Comparison of ENCODE assay signal across 17 cellular contexts in genomic region chr22:34427841-34428240, GRCh38.
DNase-seq lines count a peak whose midpoint lies in the region; ATAC-seq, FAIRE-seq and TF ChIP-seq lines count a peak whose summit lies in the region.
"Had no signal": no experiment of that assay in that cellular context is flagged by ENCODE, and none has a peak within 500 bp of the region (broad histone marks: within the 10 kb centered on the region; RNA-seq: fewer than 3 reads in every experiment).

No MANE protein-coding gene starts in this region.

- ATAC-seq in HepG2: no peak
- ATAC-seq in right lobe of liver: no peak
- no peak for ATAC-seq in GM12878
- ATAC-seq in esophagus mucosa: peak; percentile 94
- no peak for ATAC-seq in HG03442 (IDR thresholded peaks at IDR 0.05; ENCODE audit: unreplicated experiment)
- ATAC-seq: CD8-positive, alpha-beta T cell had no signal

- H3K79me2 ChIP-seq in HepG2 (ENCODE audit: insufficient read depth, low read length): no peaks in the 10 kb centered on the region
- no peaks in the 10 kb centered on the region for H3K79me2 ChIP-seq in GM12878 (ENCODE audit: control insufficient read depth, insufficient read depth, low read length)

- H2AFZ ChIP-seq in HepG2 (ENCODE audit: low read length) (no peak overlapping the region), GM12878 (ENCODE audit: control insufficient read depth, low read depth, low read length) (no peak overlapping the region)
- H2AFZ ChIP-seq: GM23248 had no signal

- H3K9me3 ChIP-seq in HepG2 (ENCODE audit: low read length): no peaks in the 10 kb centered on the region
- H3K9me3 ChIP-seq in right lobe of liver: no peaks in the 10 kb centered on the region
- no peaks in the 10 kb centered on the region; the same call in 2 of the 3 replicates for H3K9me3 ChIP-seq in GM12878 (replicated peaks; ENCODE audit: control insufficient read depth, insufficient read depth, low read length)

- TF ChIP-seq RAD21 in HepG2 (CRISPR knock-in tag; IDR thresholded peaks at IDR 0.05) (no peak), GM12878 (IDR thresholded peaks at IDR 0.05; ENCODE audit: insufficient read depth, low read depth, low read length) (no peak)

- intact Hi-C loops in HepG2 (cut with micrococcal nuclease; ENCODE audit: unreplicated experiment) (no loop called here), right lobe of liver (cut with DNase I) (no loop called here), GM12878 (cut with micrococcal nuclease; ENCODE audit: unreplicated experiment) (no loop called here)

- H3K4me2 ChIP-seq in HepG2 (ENCODE audit: low read depth, low read length) (no peak overlapping the region), GM12878 (ENCODE audit: control insufficient read depth, insufficient read depth) (no peak overlapping the region)

- H3K36me3 ChIP-seq in HepG2 (replicated peaks in 1 of 2; ENCODE audit: control insufficient read depth in 1 of 2, insufficient read depth in 2 of 2, low read length in 2 of 2) (no peaks in the 10 kb centered on the region), right lobe of liver (no peaks in the 10 kb centered on the region), GM12878 (ENCODE audit: control insufficient read depth in 2 of 2, insufficient read depth in 2 of 2, low read length in 1 of 2) (no peaks in the 10 kb centered on the region)

- no peaks in the 10 kb centered on the region for H4K20me1 ChIP-seq in HepG2 (ENCODE audit: insufficient read depth, low read length)
- no peaks in the 10 kb centered on the region for H4K20me1 ChIP-seq in GM12878 (ENCODE audit: control insufficient read depth, insufficient read depth)

- CTCF ChIA-PET in HepG2 (lab: Yijun Ruan, JAX; ENCODE audit: low intra/inter-chr PET ratio, low total read pairs): no interaction called here
- CTCF ChIA-PET in GM12878 (lab: Yijun Ruan, JAX): no interaction called here

- H3K27ac ChIP-seq in HepG2 (ENCODE audit: extremely low read length, insufficient read depth, low read length) (no peak overlapping the region), right lobe of liver (no peak overlapping the region), GM12878 (ENCODE audit: control insufficient read depth, insufficient read depth) (no peak overlapping the region)
- H3K27ac ChIP-seq: GM23248 had no signal

- H3K4me1 ChIP-seq in HepG2 (ENCODE audit: insufficient read depth, low read length): no peaks in the 10 kb centered on the region
- no peaks in the 10 kb centered on the region for H3K4me1 ChIP-seq in right lobe of liver
- no peaks in the 10 kb centered on the region for H3K4me1 ChIP-seq in GM12878 (ENCODE audit: control insufficient read depth, insufficient read depth, low read length)

- no peak for TF ChIP-seq POLR2A in HepG2 (IDR thresholded peaks at IDR 0.05; ENCODE audit: insufficient read depth in 1 of 2, low read depth in 2 of 2, low read length in 2 of 2)
- no peak for TF ChIP-seq POLR2A in right lobe of liver (IDR thresholded peaks at IDR 0.05)
- no peak for TF ChIP-seq POLR2A in GM12878 (IDR thresholded peaks at IDR 0.05; ENCODE audit: low read depth, low read length)

- no peaks in the 10 kb centered on the region for H3K27me3 ChIP-seq in HepG2 (ENCODE audit: control insufficient read depth in 1 of 2, insufficient read depth in 2 of 2, low read length in 2 of 2)
- no peaks in the 10 kb centered on the region for H3K27me3 ChIP-seq in right lobe of liver
- H3K27me3 ChIP-seq in GM12878 (replicated peaks in 1 of 2; ENCODE audit: control insufficient read depth in 2 of 2, insufficient read depth in 2 of 2, low read length in 1 of 2): no peaks in the 10 kb centered on the region

- FAIRE-seq in HepG2 (lab: Jason Lieb, UNC): no peak
- FAIRE-seq in GM12878 (lab: Jason Lieb, UNC): no peak
- FAIRE-seq: D721Med, GM18507 had no signal

- H3K4me3 ChIP-seq in HepG2 (replicated peaks in 1 of 3; ENCODE audit: insufficient read depth in 1 of 3, low read depth in 2 of 3, low read length in 3 of 3): no peak overlapping the region
- H3K4me3 ChIP-seq in right lobe of liver: no peak overlapping the region
- no peak overlapping the region for H3K4me3 ChIP-seq in GM12878
- H3K4me3 ChIP-seq: GM23248 had no signal

- WGBS in HepG2 (ENCODE audit: low lambda C conversion rate): 0% methylated on average over 1 of the region's 1 CpG
- 20% methylated on average over 1 of the region's 1 CpG for WGBS in right lobe of liver (ENCODE audit: insufficient coverage, low coverage, low lambda C conversion rate, missing lambda C conversion rate)
- 0% methylated on average over 1 of the region's 1 CpG for WGBS in GM12878 (ENCODE audit: insufficient coverage, insufficient replicate concordance, low lambda C conversion rate, missing lambda C conversion rate)

- POLR2A ChIA-PET in HepG2 (lab: Yijun Ruan, JAX): no interaction called here
- POLR2A ChIA-PET in GM12878 (lab: Charles Lee): no interaction called here

- no TSS peak for BruUV-seq in HepG2 (replicated peaks; lab: Mats Ljungman, UMichigan)
- no TSS peak for BruUV-seq in GM12878 (replicated peaks; lab: Mats Ljungman, UMichigan)

- no peak for DNase-seq in HepG2 (ENCODE audit: low spot score)
- no peak for DNase-seq in right lobe of liver
- DNase-seq in GM12878 (ENCODE audit: low read depth, low spot score): no peak
- no peak for DNase-seq in hypothalamus (lab: John Stamatoyannopoulos, UW)
- DNase-seq in NCI-H345 (lab: John Stamatoyannopoulos, UW): no peak
- DNase-seq: 8988T; ACHN; CD8-positive, alpha-beta T cell; COR-L47; DMS53; GF-D8; GM23248; H7 had no signal

- TF ChIP-seq CTCF in HepG2 (CRISPR knock-in tag; IDR thresholded peaks at IDR 0.05): no peak
- TF ChIP-seq CTCF in right lobe of liver (IDR thresholded peaks at IDR 0.05): no peak
- TF ChIP-seq CTCF in GM12878 (IDR thresholded peaks at IDR 0.05 in 2 of 3, conservative IDR thresholded peaks at IDR 0.05 in 1 of 3; ENCODE audit: control insufficient read depth in 2 of 3, extremely low read depth in 1 of 3, insufficient read depth in 1 of 3, low read depth in 3 of 3, low read length in 3 of 3): no peak

- TF ChIP-seq EP300 in HepG2 (IDR thresholded peaks at IDR 0.05; ENCODE audit: low read depth in 2 of 2, low read length in 2 of 2) (no peak), HepG2 (CRISPR knock-in tag; IDR thresholded peaks at IDR 0.05; ENCODE audit: borderline replicate concordance) (no peak), GM12878 (IDR thresholded peaks at IDR 0.05; ENCODE audit: borderline replicate concordance in 1 of 2, control insufficient read depth in 1 of 2, low read depth in 2 of 2, low read length in 2 of 2) (no peak)

- in situ Hi-C loops in HepG2 (cut with HindIII; ENCODE audit: extremely low pct_ligation_motif_present, low pct_unique_long_range_greater_than_20kb) (no loop called here), GM12878 (cut with MboI) (no loop called here)

- no peak overlapping the region for H3K9ac ChIP-seq in HepG2 (ENCODE audit: insufficient read depth, low read depth, low read length)
- no peak overlapping the region for H3K9ac ChIP-seq in GM12878 (ENCODE audit: control insufficient read depth, insufficient read depth, low read length)
- H3K9ac ChIP-seq: GM23248 had no signal

- RAD21 ChIA-PET in GM12878 (lab: Charles Lee; ENCODE audit: unreplicated experiment): no interaction called here

- SMC1A ChIA-PET in GM12878 (lab: Charles Lee; ENCODE audit: uncharacterized antibody, unreplicated experiment): no interaction called here

TF ChIP-seq in HepG2, 621 proteins besides CTCF, POLR2A, EP300 and RAD21 (continues in another document):
- TF ChIP-seq NRL (CRISPR knock-in tag; IDR thresholded peaks at IDR 0.05; ENCODE audit: borderline replicate concordance): no peak
- no peak for TF ChIP-seq ZNF674 (CRISPR knock-in tag; IDR thresholded peaks at IDR 0.05; ENCODE audit: low read depth)
- no peak for TF ChIP-seq ATF1 (CRISPR knock-in tag; IDR thresholded peaks at IDR 0.05)

TF ChIP-seq in GM12878, 131 proteins besides CTCF, POLR2A, EP300 and RAD21:
- no peak for TF ChIP-seq RUNX3 (IDR thresholded peaks at IDR 0.05; ENCODE audit: low read length)
- TF ChIP-seq, protein P1, sequence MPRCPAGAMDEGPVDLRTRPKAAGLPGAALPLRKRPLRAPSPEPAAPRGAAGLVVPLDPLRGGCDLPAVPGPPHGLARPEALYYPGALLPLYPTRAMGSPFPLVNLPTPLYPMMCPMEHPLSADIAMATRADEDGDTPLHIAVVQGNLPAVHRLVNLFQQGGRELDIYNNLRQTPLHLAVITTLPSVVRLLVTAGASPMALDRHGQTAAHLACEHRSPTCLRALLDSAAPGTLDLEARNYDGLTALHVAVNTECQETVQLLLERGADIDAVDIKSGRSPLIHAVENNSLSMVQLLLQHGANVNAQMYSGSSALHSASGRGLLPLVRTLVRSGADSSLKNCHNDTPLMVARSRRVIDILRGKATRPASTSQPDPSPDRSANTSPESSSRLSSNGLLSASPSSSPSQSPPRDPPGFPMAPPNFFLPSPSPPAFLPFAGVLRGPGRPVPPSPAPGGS (IDR thresholded peaks at IDR 0.05; ENCODE audit: borderline replicate concordance, insufficient read depth, low read depth, low read length, poor library complexity, severe bottlenecking): peak; percentile 32
